ENCODE assay signal across 8 cellular contexts in genomic region chr7:157432541-157432956, GRCh38.
A peak's percentile ranks its signal among the peaks of the same experiment; 100 is the strongest.
DNase-seq lines count a peak whose midpoint lies in the region; ATAC-seq, FAIRE-seq and TF ChIP-seq lines count a peak whose summit lies in the region.

No MANE protein-coding gene starts in this region.

- peak overlapping the region; percentile 63; the same call in 1 of the 2 replicates for H2AFZ ChIP-seq in GM12878 (ENCODE audit: control insufficient read depth, low read depth, low read length)

- TF ChIP-seq EP300 in GM12878 (IDR thresholded peaks at IDR 0.05; ENCODE audit: borderline replicate concordance in 1 of 2, control insufficient read depth in 1 of 2, low read depth in 2 of 2, low read length in 2 of 2), result no peak

- RAD21 ChIA-PET in GM12878 (lab: Charles Lee; ENCODE audit: unreplicated experiment), result interaction anchor here (1.4 kb wide), 1 partner anchor 1544 kb away, joined by 4 read pairs; no protein-coding TSS in a partner anchor

- no peaks in the 10 kb centered on the region for H3K36me3 Mint-ChIP-seq in type B pancreatic cell

- H3K27me3 Mint-ChIP-seq in type B pancreatic cell, result peaks cover 3% of the 10 kb centered on the region

- no peaks in the 10 kb centered on the region for H3K9me3 ChIP-seq in BLaER1 treated with 17β-estradiol and CSF1 and Interleukin-3, amounts not matched to agents 10 nM and 100 nM (replicated peaks in 1 of 11)
- H3K9me3 ChIP-seq in HEK293 (ENCODE audit: control insufficient read depth, insufficient read depth, low read depth, low read length) (no peaks in the 10 kb centered on the region), GM12878 (replicated peaks; ENCODE audit: control insufficient read depth, insufficient read depth, low read length) (no peaks in the 10 kb centered on the region)

- peaks cover 0 to 21% (median 0%) of the 10 kb centered on the region in 11 experiments; a peak in 2 of 22 replicates for H4K20me1 ChIP-seq in BLaER1 treated with 17β-estradiol and CSF1 and Interleukin-3, amounts not matched to agents 10 nM and 100 nM
- H4K20me1 ChIP-seq in GM12878 (ENCODE audit: control insufficient read depth, insufficient read depth), result no peaks in the 10 kb centered on the region

- POLR2A ChIA-PET in HEK293 (lab: Yijun Ruan, JAX), result no interaction called here
- POLR2A ChIA-PET in GM12878 (lab: Charles Lee), result no interaction called here

- no peak for TF ChIP-seq RAD21 in GM12878 (IDR thresholded peaks at IDR 0.05; ENCODE audit: insufficient read depth, low read depth, low read length)

- H3K4me2 ChIP-seq in BLaER1 treated with 17β-estradiol and CSF1 and Interleukin-3, amounts not matched to agents 10 nM and 100 nM, result peak overlapping the region; percentile 78 to 99 (median 92)
- H3K4me2 ChIP-seq in GM12878 (ENCODE audit: control insufficient read depth, insufficient read depth), result peak overlapping the region; percentile 64

- H3K9ac ChIP-seq in BLaER1 treated with 17β-estradiol and CSF1 and Interleukin-3, amounts not matched to agents 10 nM and 100 nM, result peak overlapping the region in 10 of 11 experiments; percentile 34 to 66 (median 62); a peak in 18 of 22 replicates
- H3K9ac ChIP-seq in GM12878 (ENCODE audit: control insufficient read depth, insufficient read depth, low read length), result no peak overlapping the region

- CTCF ChIA-PET in HEK293 (lab: Yijun Ruan, JAX), result interaction anchor here (0.6 to 1.2 kb wide), 12 partner anchors 28 to 924 kb away, joined by 3 to 8 read pairs (median 4); no protein-coding TSS in a partner anchor
- CTCF ChIA-PET in GM12878 (lab: Yijun Ruan, JAX), result interaction anchor here (1.1 kb wide), 1 partner anchor 42 kb away, joined by 3 read pairs; no protein-coding TSS in a partner anchor

- peak overlapping the region; percentile 83 for H3K4me3 Mint-ChIP-seq in type B pancreatic cell

- SMC1A ChIA-PET in GM12878 (lab: Charles Lee; ENCODE audit: uncharacterized antibody, unreplicated experiment), result interaction anchor here (0.6 to 1.0 kb wide), 2 partner anchors 42 to 127 kb away, joined by 3 to 4 read pairs; no protein-coding TSS in a partner anchor

- H3K4me3 ChIP-seq in BLaER1 treated with 17β-estradiol and CSF1 and Interleukin-3, amounts not matched to agents 10 nM and 100 nM, result peak overlapping the region; percentile 36 to 65 (median 53); a peak in 19 of 20 replicates
- H3K4me3 ChIP-seq in HEK293 (ENCODE audit: low read depth, low read length) (peak overlapping the region; percentile 14), GM12878 (no peak overlapping the region)

- BruUV-seq in GM12878 (replicated peaks; lab: Mats Ljungman, UMichigan), result no TSS peak

- ATAC-seq in GM12878 (peak; percentile 26), left lobe of liver (no peak)

- no peaks in the 10 kb centered on the region for H3K9me3 Mint-ChIP-seq in type B pancreatic cell

- H3K36me3 ChIP-seq in BLaER1 treated with 17β-estradiol and CSF1 and Interleukin-3, amounts not matched to agents 10 nM and 100 nM, result no peaks in the 10 kb centered on the region
- no peaks in the 10 kb centered on the region for H3K36me3 ChIP-seq in HEK293 (ENCODE audit: control insufficient read depth in 2 of 2, insufficient read depth in 1 of 2, low read length in 2 of 2)
- no peaks in the 10 kb centered on the region for H3K36me3 ChIP-seq in GM12878 (ENCODE audit: control insufficient read depth in 2 of 2, insufficient read depth in 2 of 2, low read length in 1 of 2)

- FAIRE-seq in GM12878 (lab: Jason Lieb, UNC), result no peak

- H3K27ac Mint-ChIP-seq in type B pancreatic cell, result peak overlapping the region; percentile 68

- TF ChIP-seq CTCF in HEK293 (tag by site-specific recombination; IDR thresholded peaks at IDR 0.05) (no peak), GM12878 (IDR thresholded peaks at IDR 0.05 in 2 of 3, conservative IDR thresholded peaks at IDR 0.05 in 1 of 3; ENCODE audit: control insufficient read depth in 2 of 3, extremely low read depth in 1 of 3, insufficient read depth in 1 of 3, low read depth in 3 of 3, low read length in 3 of 3) (no peak), type B pancreatic cell (conservative IDR thresholded peaks at IDR 0.05) (no peak)

- no peaks in the 10 kb centered on the region for H3K79me2 ChIP-seq in GM12878 (ENCODE audit: control insufficient read depth, insufficient read depth, low read length)

- 15% methylated on average over 17 of the region's 17 CpGs for WGBS in GM12878 (ENCODE audit: insufficient coverage, insufficient replicate concordance, low lambda C conversion rate, missing lambda C conversion rate)

- peaks cover 20 to 42% (median 30%) of the 10 kb centered on the region in 10 experiments for H3K4me1 ChIP-seq in BLaER1 treated with 17β-estradiol and CSF1 and Interleukin-3, amounts not matched to agents 10 nM and 100 nM
- no peaks in the 10 kb centered on the region for H3K4me1 ChIP-seq in HEK293 (ENCODE audit: control insufficient read depth, insufficient read depth, low read length)
- no peaks in the 10 kb centered on the region for H3K4me1 ChIP-seq in GM12878 (ENCODE audit: control insufficient read depth, insufficient read depth, low read length)

- peaks cover 14% of the 10 kb centered on the region for H3K4me1 Mint-ChIP-seq in type B pancreatic cell (ENCODE audit: unreplicated experiment)

- peak overlapping the region in 9 of 11 experiments; percentile 28 to 67 (median 53); a peak in 17 of 22 replicates for H3K27ac ChIP-seq in BLaER1 treated with 17β-estradiol and CSF1 and Interleukin-3, amounts not matched to agents 10 nM and 100 nM
- no peak overlapping the region for H3K27ac ChIP-seq in HEK293 (ENCODE audit: extremely low read depth, low read depth, low read length)
- H3K27ac ChIP-seq in GM12878 (ENCODE audit: control insufficient read depth, insufficient read depth), result no peak overlapping the region

- TF ChIP-seq POLR2A in GM12878 (IDR thresholded peaks at IDR 0.05; ENCODE audit: low read depth, low read length), result no peak

- peak; percentile 91 for DNase-seq in NCI-H69 (lab: John Stamatoyannopoulos, UW)
- no peak for DNase-seq in GM12878 (ENCODE audit: low read depth, low spot score)
- DNase-seq in left lobe of liver (ENCODE audit: low spot score), result peak; percentile 43
- no peak for DNase-seq in type B pancreatic cell (ENCODE audit: extremely low spot score, unreplicated experiment)
- DNase-seq in inferior parietal cortex (ENCODE audit: extremely low spot score), result no peak
- no peak for DNase-seq in OCI-M1 (lab: John Stamatoyannopoulos, UW)

- peaks cover 0 to 10% (median 0%) of the 10 kb centered on the region in 11 experiments; a peak in 2 of 22 replicates for H3K27me3 ChIP-seq in BLaER1 treated with 17β-estradiol and CSF1 and Interleukin-3, amounts not matched to agents 10 nM and 100 nM
- H3K27me3 ChIP-seq in GM12878 (replicated peaks in 1 of 2; ENCODE audit: control insufficient read depth in 2 of 2, insufficient read depth in 2 of 2, low read length in 1 of 2), result no peaks in the 10 kb centered on the region

- in situ Hi-C loops in GM12878 (cut with MboI), result no loop called here

- intact Hi-C loops in GM12878 (cut with micrococcal nuclease; ENCODE audit: unreplicated experiment), result loop anchor here (2.0 kb wide), 1 partner anchor 1544 kb away; no protein-coding TSS in a partner anchor

TF ChIP-seq in HEK293, 187 proteins besides CTCF, POLR2A, EP300 and RAD21 (continues in another document):
- TF ChIP-seq ZFP69B (tag by site-specific recombination; IDR thresholded peaks at IDR 0.05), result no peak

TF ChIP-seq in GM12878, 131 proteins besides CTCF, POLR2A, EP300 and RAD21 (continues in another document):
- TF ChIP-seq GABPA (IDR thresholded peaks at IDR 0.05; ENCODE audit: low read depth) (no peak), ZBTB33 (IDR thresholded peaks at IDR 0.05) (no peak), NRF1 (conservative IDR thresholded peaks at IDR 0.05; ENCODE audit: low read depth, low read length) (no peak), RELB (IDR thresholded peaks at IDR 0.05; ENCODE audit: low read depth) (no peak), PBX3 (IDR thresholded peaks at IDR 0.05; ENCODE audit: insufficient replicate concordance, low read depth, low read length) (no peak)

Comparison
In these comparisons a context has a peak if more than half of its experiments do, and no peak if none do; other contexts are left out.
1. H3K27ac ChIP-seq: peak in BLaER1 treated with 17β-estradiol and CSF1 and Interleukin-3, amounts not matched to agents 10 nM and 100 nM (9 of 11); none in HEK293 (single experiment) and GM12878 (single experiment).
2. DNase-seq: peak in NCI-H69 (single experiment) and left lobe of liver (single experiment); none in GM12878 (single experiment), type B pancreatic cell (single experiment), inferior parietal cortex (single experiment) and OCI-M1 (single experiment).